In genomic region chr2:204277226-204277625, GRCh38 we compare ENCODE assay signal across 21 cellular contexts.
"Had no signal": no experiment of that assay in that cellular context is flagged by ENCODE, and none has a peak within 500 bp of the region (broad histone marks: within the 10 kb centered on the region; RNA-seq: fewer than 3 reads in every experiment).

No MANE protein-coding gene starts in this region.

- DNase-seq: islet precursor cell; left ventricle myocardium inferior; midbrain; mucosa of descending colon; naive thymus-derived CD4-positive, alpha-beta T cell; ovary; right lobe of liver; stimulated activated CD4-positive, alpha-beta T cell treated with anti-CD3 and anti-CD28 coated beads, Interleukin-1b, Interleukin-23, amount 100 ng/mL, for 48 hours; stimulated activated CD4-positive, alpha-beta T cell treated with anti-CD3 and anti-CD28 coated beads, Interleukin-2, amount 100 ng/mL, for 48 hours; stimulated activated CD4-positive, alpha-beta T cell treated with anti-CD3 and anti-CD28 coated beads, Interleukin-4, amount 100 ng/mL, for 4 hours; stimulated activated CD8-positive, alpha-beta memory T cell treated with anti-CD3 and anti-CD28 coated beads, Interleukin-4, amount 100 ng/mL, for 48 hours; stimulated activated naive CD4-positive, alpha-beta T cell treated with Interleukin-2 at 50 U/mL for 16 hours; stimulated activated naive CD8-positive, alpha-beta T cell treated with anti-CD3 and anti-CD28 coated beads, Interleukin-15, amount 100 ng/mL, for 72 hours; substantia nigra; uterus had no signal

- ATAC-seq: mucosa of descending colon; naive thymus-derived CD4-positive, alpha-beta T cell; natural killer cell treated with Interleukin-12 subunit alpha and Interleukin-12 subunit beta and Interleukin-15 and Interleukin-18, amount 100 ng/mL, for 72 hours; right lobe of liver; stimulated activated memory B cell treated with anti-CD40 and anti-IgM and Interleukin-4, amounts not matched to agents 10 μg/mL and 1 μg/mL and 100 μg/mL, for 72 hours; stimulated activated naive CD8-positive, alpha-beta T cell treated with anti-CD3 and anti-CD28 coated beads, Interleukin-15, amount 100 ng/mL, for 72 hours had no signal

- H3K36me3 ChIP-seq: left ventricle myocardium inferior, ovary, right atrium auricular region, right lobe of liver, tibial nerve, uterus had no signal

- H3K9me3 ChIP-seq: left ventricle myocardium inferior, mucosa of descending colon, ovary, right atrium auricular region, right lobe of liver, tibial nerve, uterus had no signal

- H3K4me3 ChIP-seq: left ventricle myocardium inferior, lung, mucosa of descending colon, ovary, right atrium auricular region, right lobe of liver, smooth muscle cell, tibial nerve, uterus had no signal

- H3K27ac ChIP-seq: left ventricle myocardium inferior, ovary, right atrium auricular region, right lobe of liver, tibial nerve, uterus had no signal
